33 cellular contexts compared by ENCODE assay signal in genomic region chr10:35573786-35574185, GRCh38. TPM values are rescaled to one million over a fixed set of nuclear protein-coding genes. Genes with fewer than 3 reads are reported as not detected.
"Had no signal": no experiment of that assay in that cellular context is flagged by ENCODE, and none has a peak within 500 bp of the region (broad histone marks: within the 10 kb centered on the region; RNA-seq: fewer than 3 reads in every experiment).

No MANE protein-coding gene starts in this region.

- H3K27me3 ChIP-seq: cardiac muscle cell, Peyer's patch had no signal

- H3K9me3 Mint-ChIP-seq: activated CD4-positive, alpha-beta T cell treated with anti-CD3 and anti-CD28 coated beads, Interleukin-2, amount 10 ng/mL, durations not matched to agents 24 days and 14 days; activated naive CD4-positive, alpha-beta T cell treated with anti-CD3 and anti-CD28 coated beads, Interleukin-2, amount 10 ng/mL, durations not matched to agents 7 days and 5 days had no signal

- H3K4me3 Mint-ChIP-seq: activated CD4-positive, alpha-beta T cell treated with anti-CD3 and anti-CD28 coated beads, Interleukin-2, amount 10 ng/mL, durations not matched to agents 24 days and 14 days; activated CD8-positive, alpha-beta T cell treated with anti-CD3 and anti-CD28 coated beads, Interleukin-2, amount 10 ng/mL, durations not matched to agents 7 days and 5 days; activated naive CD4-positive, alpha-beta T cell treated with anti-CD3 and anti-CD28 coated beads, Interleukin-2, amount 10 ng/mL, durations not matched to agents 7 days and 5 days; activated naive CD8-positive, alpha-beta T cell; activated naive CD8-positive, alpha-beta T cell treated with anti-CD3 and anti-CD28 coated beads, Interleukin-2, amount 50 U/mL, for 24 hours; central memory CD8-positive, alpha-beta T cell had no signal

- H3K4me1 ChIP-seq: Peyer's patch had no signal

- H3K9me3 ChIP-seq: Peyer's patch had no signal

- H3K27ac ChIP-seq: cardiac muscle cell, Peyer's patch had no signal

- H3K4me3 ChIP-seq: cardiac muscle cell, Peyer's patch had no signal

- H3K27ac Mint-ChIP-seq: activated CD4-positive, alpha-beta T cell treated with anti-CD3 and anti-CD28 coated beads, Interleukin-2, amount 10 ng/mL, durations not matched to agents 24 days and 14 days; activated CD8-positive, alpha-beta T cell treated with anti-CD3 and anti-CD28 coated beads, Interleukin-2, amount 10 ng/mL, durations not matched to agents 7 days and 5 days; activated naive CD4-positive, alpha-beta T cell treated with anti-CD3 and anti-CD28 coated beads, Interleukin-2, amount 10 ng/mL, durations not matched to agents 7 days and 5 days; activated naive CD8-positive, alpha-beta T cell treated with anti-CD3 and anti-CD28 coated beads, Interleukin-2, amount 50 U/mL, for 24 hours had no signal

- ATAC-seq: activated CD8-positive, alpha-beta T cell treated with anti-CD3 and anti-CD28 coated beads, Interleukin-2, amount 10 ng/mL, durations not matched to agents 7 days and 5 days; activated naive CD8-positive, alpha-beta T cell treated with anti-CD3 and anti-CD28 coated beads, Interleukin-2, amount 50 U/mL, for 24 hours had no signal

- H3K4me1 Mint-ChIP-seq: activated naive CD4-positive, alpha-beta T cell treated with anti-CD3 and anti-CD28 coated beads, Interleukin-2, amount 10 ng/mL, durations not matched to agents 7 days and 5 days; activated naive CD8-positive, alpha-beta T cell treated with anti-CD3 and anti-CD28 coated beads, Interleukin-2, amount 50 U/mL, for 24 hours had no signal

- DNase-seq: activated CD4-positive, alpha-beta T cell treated with anti-CD3 and anti-CD28 coated beads, Interleukin-2, amount 10 ng/mL, durations not matched to agents 24 days and 14 days; activated CD4-positive, alpha-beta T cell treated with anti-CD3 and anti-CD28 coated beads, Interleukin-2, amount 50 U/mL, for 48 hours; activated CD8-positive, alpha-beta memory T cell treated with anti-CD3 and anti-CD28 coated beads, Interleukin-2, amount 50 U/mL, for 4 hours; activated CD8-positive, alpha-beta T cell treated with anti-CD3 and anti-CD28 coated beads, Interleukin-2, amount 10 ng/mL, durations not matched to agents 7 days and 5 days; activated effector memory CD4-positive, alpha-beta T cell treated with Interleukin-2 at 50 U/mL for 16 hours; activated naive CD4-positive, alpha-beta T cell treated with anti-CD3 and anti-CD28 coated beads, Interleukin-2, amount 10 ng/mL, durations not matched to agents 7 days and 5 days; activated naive CD8-positive, alpha-beta T cell treated with anti-CD3 and anti-CD28 coated beads, Interleukin-2, amount 50 U/mL, for 24 hours; activated T-cell treated with anti-CD3 and anti-CD28 coated beads, Interleukin-2, amount 50 U/mL, for 48 hours; anterior cingulate cortex; Kasumi-1; KG1; MM.1S; MV-4-11; NCI-H1092; NCI-H1436 treated with DMSO at 0.1 percent for 48 hours; NCI-H1694 treated with DMSO at 0.1 percent for 48 hours; NCI-H2029; NCI-H345; NCI-H510A; NCI-H526 treated with DMSO at 0.1 percent for 48 hours; NCI-H774; PC-3; Peyer's patch; RPMI8226; SHP77 treated with DMSO at 0.1 percent for 48 hours; SW 1271; T-helper 1 cell; T-helper 2 cell; T1000 had no signal

RNA-seq across cellular contexts. Expression of gene GJD4, which starts 31.4 kb away (rescaled TPM):
- total RNA-seq: activated CD4-positive, alpha-beta T cell treated with anti-CD3 and anti-CD28 coated beads, Interleukin-2, amount 10 ng/mL, durations not matched to agents 24 days and 14 days; activated CD8-positive, alpha-beta T cell treated with anti-CD3 and anti-CD28 coated beads, Interleukin-2, amount 10 ng/mL, durations not matched to agents 7 days and 5 days; chondrocyte; Peyer's patch had no signal
- polyA plus RNA-seq: cardiac muscle cell had no signal
